ENCODE assay signal across 8 cellular contexts in genomic region chr4:77203380-77204197, GRCh38. TPM values are rescaled to one million over a fixed set of nuclear protein-coding genes. Genes with fewer than 3 reads are reported as not detected.
DNase-seq lines count a peak whose midpoint lies in the region; ATAC-seq and TF ChIP-seq lines count a peak whose summit lies in the region.

No MANE protein-coding gene starts in this region.

- H3K4me1 ChIP-seq in esophagus (ENCODE audit: control insufficient read depth in 2 of 2, insufficient read depth in 2 of 2, low read length in 1 of 2): no peaks in the 10 kb centered on the region

- POLR2A ChIA-PET in naive thymus-derived CD8-positive, alpha-beta T cell (lab: Charles Lee): interaction anchor here (0.6 to 1.1 kb wide), 6 partner anchors 44 to 255 kb away, joined by 3 to 4 read pairs (median 3); no protein-coding TSS in a partner anchor

- peak; percentile 63 for TF ChIP-seq CTCF in GM13976 (IDR thresholded peaks at IDR 0.05; ENCODE audit: borderline replicate concordance, control extremely low read depth, extremely low read depth, insufficient read depth, missing control alignments)

- no peak overlapping the region for H3K4me3 ChIP-seq in esophagus (ENCODE audit: low read depth in 1 of 2, low read length in 2 of 2)

- H3K36me3 ChIP-seq in esophagus (ENCODE audit: control insufficient read depth in 2 of 2, insufficient read depth in 2 of 2, low read length in 1 of 2): no peaks in the 10 kb centered on the region

- H3K27ac Mint-ChIP-seq in naive thymus-derived CD8-positive, alpha-beta T cell: peak overlapping the region in 1 of 10 donors; percentile 7

- WGBS in esophagus, 2 donors: 13 to 16% methylated on average over 8 of the region's 8 CpGs

- peaks cover 4 to 11% (median 8%) of the 10 kb centered on the region in 4 donors for H3K4me1 Mint-ChIP-seq in naive thymus-derived CD8-positive, alpha-beta T cell

- H3K27me3 ChIP-seq in esophagus (ENCODE audit: control insufficient read depth in 1 of 2, insufficient read depth in 2 of 2, low read length in 2 of 2): no peaks in the 10 kb centered on the region

- no peaks in the 10 kb centered on the region for H3K36me3 Mint-ChIP-seq in naive thymus-derived CD8-positive, alpha-beta T cell

- H3K9me3 ChIP-seq in esophagus (ENCODE audit: control insufficient read depth in 2 of 2, insufficient read depth in 1 of 2, low read depth in 1 of 2, low read length in 1 of 2): no peaks in the 10 kb centered on the region

- no peak overlapping the region for H3K4me3 Mint-ChIP-seq in naive thymus-derived CD8-positive, alpha-beta T cell

- DNase-seq in A172 (ENCODE audit: low spot score) (peak; percentile 42), GM13976 (ENCODE audit: low spot score) (peak; percentile 64), NOMO-1 (lab: John Stamatoyannopoulos, UW; ENCODE audit: unreplicated experiment in 2 of 2) (peak; percentile 57 to 74), activated T-cell treated with anti-CD3 and anti-CD28 coated beads for 1 hour (ENCODE audit: low read depth) (peak; percentile 50)
- DNase-seq in naive thymus-derived CD8-positive, alpha-beta T cell: peak; percentile 25 to 86 (median 68)
- DNase-seq in stimulated activated naive CD4-positive, alpha-beta T cell (lab: John Stamatoyannopoulos, UW): peak; percentile 2 to 77 (median 52)

- in situ Hi-C loops in GM13976 (cut with MboI; ENCODE audit: low sequenced_read_pairs, unreplicated experiment): loop anchor here (5.0 to 25.0 kb wide), 2 partner anchors 106 to 691 kb away; no protein-coding TSS in a partner anchor

- H3K27me3 Mint-ChIP-seq in naive thymus-derived CD8-positive, alpha-beta T cell: peaks cover 0 to 10% (median 3%) of the 10 kb centered on the region in 5 donors

- no peaks in the 10 kb centered on the region for H3K9me3 Mint-ChIP-seq in naive thymus-derived CD8-positive, alpha-beta T cell

- ATAC-seq in HG03135 (IDR thresholded peaks at IDR 0.05; ENCODE audit: unreplicated experiment): peak; percentile 79
- ATAC-seq in naive thymus-derived CD8-positive, alpha-beta T cell: peak; percentile 79 to 91

- peak overlapping the region; percentile 3 to 77 for H3K27ac ChIP-seq in esophagus (ENCODE audit: low read depth in 2 of 2, low read length in 1 of 2)

RNA-seq across cellular contexts. Expression of gene CCNG2, which starts 46.6 kb away (rescaled TPM):
- 5.2 and 7.3 TPM in 2 replicates for total RNA-seq in A172 (2014; rRNA removed; shearing (Covaris generic))
- 100 to 1,000 TPM in 1 of 2 donors, 10 to 100 TPM in 1; 64.9 to 134 TPM for polyA plus RNA-seq in esophagus
- total RNA-seq in naive thymus-derived CD8-positive, alpha-beta T cell: 10 to 100 TPM; 36.3 to 38.1 TPM
- 10 to 100 TPM; 10.2 to 15.3 (median 13.7) TPM for polyA plus RNA-seq in naive thymus-derived CD8-positive, alpha-beta T cell
